In genomic region chr2:160583162-160583522, GRCh38 we compare ENCODE assay signal across 12 cellular contexts.
DNase-seq lines count a peak whose midpoint lies in the region; ATAC-seq and TF ChIP-seq lines count a peak whose summit lies in the region.
"Had no signal": no experiment of that assay in that cellular context is flagged by ENCODE, and none has a peak within 500 bp of the region (broad histone marks: within the 10 kb centered on the region; RNA-seq: fewer than 3 reads in every experiment).

No MANE protein-coding gene starts in this region.

- no peaks in the 10 kb centered on the region for H3K9me3 ChIP-seq in thoracic aorta

- TF ChIP-seq CTCF in brain (conservative IDR thresholded peaks at IDR 0.05) (no peak), thoracic aorta (IDR thresholded peaks at IDR 0.05) (no peak)

- peak overlapping the region in 4 of 5 experiments; percentile 19 to 85 (median 78) for H3K27ac Mint-ChIP-seq in brain
- H3K27ac Mint-ChIP-seq: memory B cell had no signal

- ATAC-seq in thoracic aorta (ENCODE audit: insufficient number of reproducible peaks, low FRiP score, low read depth), result no peak

- peak overlapping the region in 1 of 5 experiments; percentile 7 for H3K4me3 Mint-ChIP-seq in brain
- H3K4me3 Mint-ChIP-seq: memory B cell had no signal

- H3K27me3 ChIP-seq in thoracic aorta (replicated peaks; ENCODE audit: insufficient read depth), result no peaks in the 10 kb centered on the region

- H3K4me1 ChIP-seq in thoracic aorta (ENCODE audit: control insufficient read depth in 1 of 2, low read depth in 2 of 2), result peaks cover 18 to 52% of the 10 kb centered on the region in 2 donors

- DNase-seq in DMS 273 (lab: John Stamatoyannopoulos, UW; ENCODE audit: unreplicated experiment) (peak; percentile 12), DMS 273 treated with DMSO at 0.1 percent for 48 hours (lab: John Stamatoyannopoulos, UW) (no peak), left kidney (ENCODE audit: low read depth, low spot score) (peak; percentile 48), thoracic aorta (ENCODE audit: low spot score) (no peak), NCI-H69 (lab: John Stamatoyannopoulos, UW) (no peak)
- no peak for DNase-seq in activated CD4-positive, alpha-beta T cell treated with anti-CD3 and anti-CD28 coated beads, Interleukin-2, amount 50 U/mL, for 4 hours
- DNase-seq in stimulated activated CD4-positive, alpha-beta T cell treated with anti-CD3 and anti-CD28 coated beads, Interleukin-2, amount 100 ng/mL, for 24 hours, result no peak
- DNase-seq: activated effector memory CD4-positive, alpha-beta T cell treated with anti-CD3 and anti-CD28 coated beads, Interleukin-2, amount 50 U/mL, for 16 hours; NCI-H446 treated with DMSO at 0.1 percent for 48 hours had no signal

- peak overlapping the region; percentile 57 to 60 for H3K27ac ChIP-seq in thoracic aorta
- H3K27ac ChIP-seq: 22Rv1 had no signal

- H3K36me3 Mint-ChIP-seq in brain, result no peaks in the 10 kb centered on the region
- H3K36me3 Mint-ChIP-seq: memory B cell had no signal

- H3K4me3 ChIP-seq in thoracic aorta, result peak overlapping the region; percentile 20

- no peaks in the 10 kb centered on the region for H3K36me3 ChIP-seq in thoracic aorta

- H3K9me3 Mint-ChIP-seq in brain, result peaks cover 0 to 4% (median under 1%) of the 10 kb centered on the region in 5 experiments
- H3K9me3 Mint-ChIP-seq: memory B cell had no signal

- H3K4me1 Mint-ChIP-seq in brain, result peaks cover 29% of the 10 kb centered on the region
- H3K4me1 Mint-ChIP-seq: memory B cell had no signal

- peaks cover under 1% of the 10 kb centered on the region for H3K27me3 Mint-ChIP-seq in brain

Comparison
In these comparisons a context has a peak if more than half of its experiments do, and no peak if none do; other contexts are left out.
1. DNase-seq: peak in DMS 273 (single experiment) and left kidney (single experiment); none in DMS 273 treated with DMSO at 0.1 percent for 48 hours (single experiment), thoracic aorta (single experiment), activated CD4-positive, alpha-beta T cell treated with anti-CD3 and anti-CD28 coated beads, Interleukin-2, amount 50 U/mL, for 4 hours (0 of 2), NCI-H69 (single experiment) and stimulated activated CD4-positive, alpha-beta T cell treated with anti-CD3 and anti-CD28 coated beads, Interleukin-2, amount 100 ng/mL, for 24 hours (0 of 2).